Comparison of ENCODE assay signal across 20 cellular contexts in genomic region chr9:135101486-135101885, GRCh38. TPM values are rescaled to one million over a fixed set of nuclear protein-coding genes. Genes with fewer than 3 reads are reported as not detected.
A peak's percentile ranks its signal among the peaks of the same experiment; 100 is the strongest.
DNase-seq lines count a peak whose midpoint lies in the region; ATAC-seq and TF ChIP-seq lines count a peak whose summit lies in the region.
"Had no signal": no experiment of that assay in that cellular context is flagged by ENCODE, and none has a peak within 500 bp of the region (broad histone marks: within the 10 kb centered on the region; RNA-seq: fewer than 3 reads in every experiment).

No MANE protein-coding gene starts in this region.

- H3K4me3 ChIP-seq in heart left ventricle (no peak overlapping the region), WERI-Rb-1 (ENCODE audit: low read depth, low read length) (no peak overlapping the region), neuronal stem cell (ENCODE audit: low read length in 2 of 2) (no peak overlapping the region)
- H3K4me3 ChIP-seq: A549; BLaER1 treated with 17β-estradiol and CSF1 and Interleukin-3, amounts not matched to agents 10 nM and 100 nM; GM12878 had no signal

- H2BK120ac ChIP-seq in neuronal stem cell (ENCODE audit: low read depth, low read length), result no peak overlapping the region

- no peak overlapping the region for H2AFZ ChIP-seq in neuronal stem cell (ENCODE audit: low read length)

- peak overlapping the region; percentile 36 for H3K4me3 Mint-ChIP-seq in glutamatergic neuron (ENCODE audit: unreplicated experiment)
- H3K4me3 Mint-ChIP-seq: B cell; CD4-positive, alpha-beta T cell; CD8-positive, alpha-beta T cell had no signal

- H2AK5ac ChIP-seq in neuronal stem cell (ENCODE audit: low read depth, low read length), result no peak overlapping the region

- whole genome bisulfite sequencing in heart left ventricle, 4 donors, result 83 to 94% (median 87%) methylated on average over 11 of the region's 11 CpGs
- no CpG with 5 or more reads among the region's 11 CpGs for WGBS in neuronal stem cell (ENCODE audit: extremely low coverage in 2 of 2, insufficient read length in 2 of 2, insufficient replicate concordance in 1 of 2), 2 donors

- no peak for TF ChIP-seq CTCF in heart left ventricle (IDR thresholded peaks at IDR 0.05)
- no peak for TF ChIP-seq CTCF in WERI-Rb-1 (IDR thresholded peaks at IDR 0.05; ENCODE audit: low read depth, low read length)
- no peak for TF ChIP-seq CTCF in glutamatergic neuron (IDR thresholded peaks at IDR 0.05; ENCODE audit: partially characterized antibody, unreplicated experiment)

- peaks cover 6% of the 10 kb centered on the region for H3K36me3 Mint-ChIP-seq in glutamatergic neuron (ENCODE audit: unreplicated experiment)
- H3K36me3 Mint-ChIP-seq: CD8-positive, alpha-beta T cell had no signal

- no peak overlapping the region for H4K8ac ChIP-seq in neuronal stem cell (ENCODE audit: low read depth, low read length)

- H3K27ac ChIP-seq in heart left ventricle, result no peak overlapping the region
- H3K27ac ChIP-seq in WERI-Rb-1, result peak overlapping the region; percentile 90
- H3K27ac ChIP-seq in neuronal stem cell (replicated peaks; ENCODE audit: low read length), result no peak overlapping the region
- H3K27ac ChIP-seq: 22Rv1; A549; BLaER1 treated with 17β-estradiol and CSF1 and Interleukin-3, amounts not matched to agents 10 nM and 100 nM; C4-2B had no signal

- ATAC-seq in Right ventricle myocardium inferior (no peak), heart left ventricle (no peak)
- ATAC-seq: A549; CD8-positive, alpha-beta T cell; GM12878 had no signal

- intact Hi-C loops in Right ventricle myocardium inferior (cut with DNase I), result no loop called here
- intact Hi-C loops in heart left ventricle (cut with DNase I), result no loop called here

- H3K18ac ChIP-seq in neuronal stem cell (ENCODE audit: low read length), result peak overlapping the region; percentile 7

- TF ChIP-seq POLR2A in heart left ventricle (IDR thresholded peaks at IDR 0.05), result no peak

- no peak overlapping the region for H4K91ac ChIP-seq in neuronal stem cell (ENCODE audit: low read depth, low read length, poor library complexity)

- no peaks in the 10 kb centered on the region for H3K9me3 ChIP-seq in heart left ventricle
- H3K9me3 ChIP-seq in WERI-Rb-1 (ENCODE audit: severe bottlenecking), result no peaks in the 10 kb centered on the region
- no peaks in the 10 kb centered on the region for H3K9me3 ChIP-seq in neuronal stem cell (replicated peaks in 1 of 2; ENCODE audit: control insufficient read depth in 2 of 2, insufficient read depth in 1 of 2, low read depth in 1 of 2, low read length in 2 of 2)
- H3K9me3 ChIP-seq: A549; BLaER1 treated with 17β-estradiol and CSF1 and Interleukin-3, amounts not matched to agents 10 nM and 100 nM; Caco-2 had no signal

- no peak overlapping the region for H2BK5ac ChIP-seq in neuronal stem cell (ENCODE audit: low read length)

- H3K14ac ChIP-seq in neuronal stem cell (ENCODE audit: low read length), result no peak overlapping the region

- H3K4me1 ChIP-seq in heart left ventricle (peaks cover 0 to 28% (median 7%) of the 10 kb centered on the region in 12 donors), neuronal stem cell (ENCODE audit: control insufficient read depth in 2 of 2, insufficient read depth in 1 of 2, low read depth in 1 of 2, low read length in 2 of 2) (no peaks in the 10 kb centered on the region)
- H3K4me1 ChIP-seq: A549; BLaER1 treated with 17β-estradiol and CSF1 and Interleukin-3, amounts not matched to agents 10 nM and 100 nM; Caco-2 had no signal

- DNase-seq in Right ventricle myocardium inferior (ENCODE audit: missing footprints) (peak; percentile 23), heart left ventricle (no peak), WERI-Rb-1 (no peak), glutamatergic neuron (no peak), neuronal stem cell (ENCODE audit: low spot score) (no peak), NCI-H2227 (lab: John Stamatoyannopoulos, UW; ENCODE audit: unreplicated experiment) (no peak), GM03348 (ENCODE audit: low spot score) (no peak)
- DNase-seq: AML-193; Caco-2; Calu3; CD4-positive, alpha-beta T cell; CD8-positive, alpha-beta T cell; DMS79 treated with DMSO at 0.1 percent for 48 hours; GF-D8 had no signal

- H3K9ac ChIP-seq in neuronal stem cell (ENCODE audit: low read depth, low read length, poor library complexity), result no peak overlapping the region
- H3K9ac ChIP-seq: BLaER1 treated with 17β-estradiol and CSF1 and Interleukin-3, amounts not matched to agents 10 nM and 100 nM had no signal

- H3K27me3 ChIP-seq in heart left ventricle (peaks cover 0 to 16% (median 0%) of the 10 kb centered on the region in 9 donors), WERI-Rb-1 (ENCODE audit: insufficient read depth, low read depth, severe bottlenecking) (no peaks in the 10 kb centered on the region), neuronal stem cell (ENCODE audit: control insufficient read depth in 3 of 3, insufficient read depth in 3 of 3, low read depth in 1 of 3, low read length in 3 of 3) (no peaks in the 10 kb centered on the region)

- H3K27me3 Mint-ChIP-seq in glutamatergic neuron (ENCODE audit: unreplicated experiment), result peaks cover 7% of the 10 kb centered on the region

- peaks cover 61% of the 10 kb centered on the region for H3K4me1 Mint-ChIP-seq in glutamatergic neuron (ENCODE audit: low read depth, unreplicated experiment)
- H3K4me1 Mint-ChIP-seq: B cell had no signal

- no peak overlapping the region for H3K4me2 ChIP-seq in neuronal stem cell (ENCODE audit: insufficient read depth, low read length, poor library complexity, severe bottlenecking)
- H3K4me2 ChIP-seq: A549; BLaER1 treated with 17β-estradiol and CSF1 and Interleukin-3, amounts not matched to agents 10 nM and 100 nM had no signal

- H3K9me3 Mint-ChIP-seq in glutamatergic neuron (ENCODE audit: unreplicated experiment), result peaks cover 8% of the 10 kb centered on the region
- H3K9me3 Mint-ChIP-seq: CD4-positive, alpha-beta T cell; CD8-positive, alpha-beta T cell had no signal

- H3K36me3 ChIP-seq in heart left ventricle (peaks cover 0 to 10% (median 0%) of the 10 kb centered on the region in 9 donors), WERI-Rb-1 (peaks cover 89% of the 10 kb centered on the region), neuronal stem cell (replicated peaks in 1 of 2; ENCODE audit: control insufficient read depth in 2 of 2, insufficient read depth in 2 of 2, low read length in 2 of 2) (no peaks in the 10 kb centered on the region)
- H3K36me3 ChIP-seq: BLaER1 treated with 17β-estradiol and CSF1 and Interleukin-3, amounts not matched to agents 10 nM and 100 nM had no signal

- no peaks in the 10 kb centered on the region for H3K79me1 ChIP-seq in neuronal stem cell (ENCODE audit: low read depth, low read length)

- H2BK15ac ChIP-seq in neuronal stem cell (ENCODE audit: low read length), result no peak overlapping the region

- H3K4ac ChIP-seq in neuronal stem cell (ENCODE audit: low read length), result no peak overlapping the region

- no peak overlapping the region for H3K27ac Mint-ChIP-seq in glutamatergic neuron (ENCODE audit: unreplicated experiment)
- H3K27ac Mint-ChIP-seq: B cell; CD4-positive, alpha-beta T cell; CD8-positive, alpha-beta T cell had no signal

- no peak overlapping the region for H2BK12ac ChIP-seq in neuronal stem cell (ENCODE audit: low read length)

- H3K23ac ChIP-seq in neuronal stem cell (ENCODE audit: low read depth, low read length, poor library complexity), result no peak overlapping the region

RNA-seq across cellular contexts. Expression of gene OLFM1, which starts 14.0 kb away (rescaled TPM):
- 17.9 TPM for total RNA-seq in Right ventricle myocardium inferior
- 10 to 100 TPM in 3 of 9 donors, 1 to 10 TPM in 6; 3.5 to 11.8 (median 8.1) TPM for total RNA-seq in heart left ventricle
- 1 to 10 TPM; 6.5 to 8.2 TPM for polyA plus RNA-seq in heart left ventricle
- 387 TPM for total RNA-seq in glutamatergic neuron (ENCODE audit: unreplicated experiment)
- 5.8 TPM for polyA plus RNA-seq in neuronal stem cell (2013, experiment 1 of 2)
- polyA plus RNA-seq in neuronal stem cell (2013, experiment 2 of 2), result 5.8 TPM
- total RNA-seq: B cell; Caco-2; CD4-positive, alpha-beta T cell; CD8-positive, alpha-beta T cell; GM12878 had no signal
- polyA plus RNA-seq: GM12878 had no signal

Comparison
In these comparisons a context has a peak if more than half of its experiments do, and no peak if none do; other contexts are left out.
1. RNA of gene OLFM1, which starts 14.0 kb away (total RNA-seq): 387 TPM in glutamatergic neuron (single experiment); 17.9 TPM in Right ventricle myocardium inferior (single experiment) and 3.5 to 11.8 TPM in heart left ventricle; every median in the first group is over 10 times any median in the second.